In the genomic region with DNA sequence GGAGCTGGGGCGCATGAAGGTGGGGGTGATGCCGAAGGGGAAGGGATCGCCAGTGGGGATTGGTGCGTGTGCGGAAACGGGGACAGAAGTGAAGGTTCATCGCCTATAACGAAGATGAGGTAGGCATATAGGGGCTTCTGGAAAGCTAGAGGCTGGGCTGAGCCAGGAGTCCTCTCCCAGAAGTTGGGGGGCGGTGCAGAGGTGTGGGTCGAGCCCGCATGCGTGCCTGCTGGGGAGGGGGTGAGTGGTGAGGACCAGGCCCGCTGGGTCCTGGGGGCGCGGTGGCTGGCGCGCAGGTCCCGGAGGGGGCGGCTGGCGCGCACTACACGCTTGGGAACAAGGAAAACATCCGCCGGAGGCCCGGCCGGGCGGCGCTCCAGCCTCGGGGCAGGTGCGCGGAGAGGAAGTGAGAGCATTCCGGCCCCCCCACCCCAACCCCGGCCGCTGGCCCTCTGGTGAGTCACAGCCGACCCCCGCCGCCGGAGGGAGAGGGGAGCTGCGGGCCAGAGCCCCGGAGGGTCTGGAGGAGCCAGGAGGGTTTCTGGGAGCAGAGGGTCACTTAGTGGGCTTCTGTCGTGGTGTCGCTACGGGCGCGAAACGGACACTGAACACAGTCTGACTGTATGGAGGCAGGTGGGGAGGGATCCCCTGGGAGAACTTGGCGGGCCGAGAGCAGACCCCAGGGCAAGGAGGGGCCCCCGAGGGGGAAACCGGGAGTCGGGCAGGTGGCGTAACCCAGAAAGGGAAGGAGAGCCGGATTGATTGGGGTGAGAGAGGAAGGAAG, we compare ENCODE assay signal across 8 cellular contexts. TPM values are rescaled to one million over a fixed set of nuclear protein-coding genes. Genes with fewer than 3 reads are reported as not detected.
DNase-seq lines count a peak whose midpoint lies in the region; ATAC-seq and TF ChIP-seq lines count a peak whose summit lies in the region.

No MANE protein-coding gene starts in this region.

- H3K4me3 ChIP-seq in BLaER1 (peak overlapping the region; percentile 69), OCI-LY7 (ENCODE audit: low read depth, low read length, poor library complexity, severe bottlenecking) (peak overlapping the region; percentile 74), heart right ventricle (peak overlapping the region; percentile 44 to 73 (median 60))

- POLR2A ChIA-PET in OCI-LY7 (lab: Charles Lee) = interaction anchor here (0.7 to 2.8 kb wide), 8 partner anchors 9 to 138 kb away, joined by 3 to 12 read pairs (median 4); no protein-coding TSS in a partner anchor

- H3K9me3 Mint-ChIP-seq in activated naive CD8-positive, alpha-beta T cell treated with anti-CD3 and anti-CD28 coated beads for 36 hours = no peaks in the 10 kb centered on the region

- H3K27ac ChIP-seq in BLaER1 = peak overlapping the region; percentile 87
- H3K27ac ChIP-seq in OCI-LY7 (ENCODE audit: low read depth, low read length, poor library complexity, severe bottlenecking) = peak overlapping the region; percentile 94
- H3K27ac ChIP-seq in heart right ventricle = peak overlapping the region; percentile 81 to 95 (median 91)

- peak overlapping the region; percentile 30; the same call in 1 of the 2 replicates for H2AFZ ChIP-seq in OCI-LY7 (ENCODE audit: low read length)

- intact Hi-C loops in OCI-LY7 (cut with micrococcal nuclease; ENCODE audit: unreplicated experiment) (loop anchor here (1.0 to 5.0 kb wide), 4 partner anchors 19 to 140 kb away; a partner anchor contains a TSS), heart right ventricle (cut with DNase I) (loop anchor here in 2 of 10 donors (5.0 to 10.0 kb wide), 2 partner anchors 55 to 112 kb away; a partner anchor contains a TSS), posterior cingulate gyrus (cut with DNase I) (no loop called here)

- H3K9me3 ChIP-seq in BLaER1 = no peaks in the 10 kb centered on the region
- no peaks in the 10 kb centered on the region for H3K9me3 ChIP-seq in OCI-LY7 (ENCODE audit: low read length)
- no peaks in the 10 kb centered on the region for H3K9me3 ChIP-seq in heart right ventricle

- peaks cover 25% of the 10 kb centered on the region for H3K36me3 Mint-ChIP-seq in activated naive CD8-positive, alpha-beta T cell treated with anti-CD3 and anti-CD28 coated beads for 36 hours

- H3K4me2 ChIP-seq in BLaER1 (peak overlapping the region; percentile 92), OCI-LY7 (ENCODE audit: low read length) (peak overlapping the region; percentile 74)

- peak; percentile 55 for TF ChIP-seq CTCF in OCI-LY7 (conservative IDR thresholded peaks at IDR 0.05; ENCODE audit: low read length)
- TF ChIP-seq CTCF in heart right ventricle (IDR thresholded peaks at IDR 0.05) = peak in 4 of 9 donors; percentile 13 to 44 (median 17)

- peaks cover 36% of the 10 kb centered on the region for H3K4me1 Mint-ChIP-seq in activated naive CD8-positive, alpha-beta T cell treated with anti-CD3 and anti-CD28 coated beads for 36 hours

- BruUV-seq in OCI-LY7 (replicated peaks; lab: Mats Ljungman, UMichigan) = no TSS peak

- H3K27me3 ChIP-seq in BLaER1 (no peaks in the 10 kb centered on the region), heart right ventricle (no peaks in the 10 kb centered on the region)

- H3K4me3 Mint-ChIP-seq in activated naive CD8-positive, alpha-beta T cell treated with anti-CD3 and anti-CD28 coated beads for 36 hours = peak overlapping the region; percentile 92

- H3K36me3 ChIP-seq in BLaER1 = peaks cover 27% of the 10 kb centered on the region
- peaks cover 32% of the 10 kb centered on the region for H3K36me3 ChIP-seq in OCI-LY7 (ENCODE audit: insufficient read depth, low read length)
- H3K36me3 ChIP-seq in heart right ventricle = peaks cover 0 to 37% (median 29%) of the 10 kb centered on the region in 9 donors

- H3K4me1 ChIP-seq in BLaER1 (peaks cover 71% of the 10 kb centered on the region), OCI-LY7 (ENCODE audit: insufficient read depth, low read length, poor library complexity, severe bottlenecking) (peaks cover 63% of the 10 kb centered on the region), heart right ventricle (peaks cover 0 to 55% (median 29%) of the 10 kb centered on the region in 9 donors)

- peak; percentile 72 for ATAC-seq in HG03432 (IDR thresholded peaks at IDR 0.05; ENCODE audit: unreplicated experiment)
- ATAC-seq in heart right ventricle = peak; percentile 81 to 91 (median 86)

- H3K79me2 ChIP-seq in OCI-LY7 (ENCODE audit: insufficient read depth, low read depth, low read length) = peaks cover 39% of the 10 kb centered on the region

- WGBS in heart right ventricle, 2 donors = 1% methylated on average over 51 to 53 of the region's 53 CpGs

- H3K27me3 Mint-ChIP-seq in activated naive CD8-positive, alpha-beta T cell treated with anti-CD3 and anti-CD28 coated beads for 36 hours = no peaks in the 10 kb centered on the region

- no peaks in the 10 kb centered on the region for H3K9me2 ChIP-seq in OCI-LY7 (ENCODE audit: insufficient read depth, low read length)

- H4K20me1 ChIP-seq in BLaER1 = no peaks in the 10 kb centered on the region
- no peaks in the 10 kb centered on the region for H4K20me1 ChIP-seq in OCI-LY7 (ENCODE audit: insufficient read depth, low read length)

- CTCF ChIA-PET in OCI-LY7 (lab: Charles Lee; ENCODE audit: unreplicated experiment) = interaction anchor here (0.5 to 1.4 kb wide), 8 partner anchors 9 to 1091 kb away, joined by 3 to 11 read pairs (median 6); no protein-coding TSS in a partner anchor

- TF ChIP-seq POLR2A in GM19099 (IDR thresholded peaks at IDR 0.05; ENCODE audit: extremely low read depth, insufficient read length, low read depth) = peak; percentile 34

- peak overlapping the region; percentile 78 for H3K9ac ChIP-seq in BLaER1

- peak; percentile 91 for DNase-seq in OCI-LY7 (ENCODE audit: low spot score)
- peak; percentile 63 for DNase-seq in activated naive CD8-positive, alpha-beta T cell treated with anti-CD3 and anti-CD28 coated beads for 36 hours
- DNase-seq in heart right ventricle = peak; percentile 76 to 85
- DNase-seq in posterior cingulate gyrus = peak in 9 of 10 donors; percentile 25 to 93 (median 51)
- DNase-seq in middle frontal gyrus (ENCODE audit: extremely low spot score, low spot score) = no peak

- H3K27ac Mint-ChIP-seq in activated naive CD8-positive, alpha-beta T cell treated with anti-CD3 and anti-CD28 coated beads for 36 hours = peak overlapping the region; percentile 96

RNA-seq across cellular contexts. Expression of a gene that starts 2.9 kb away (rescaled TPM):
- total RNA-seq in OCI-LY7 (2014; rRNA removed; shearing (Covaris generic)) = 0.67 and 2.3 TPM in 2 replicates
- total RNA-seq in OCI-LY7 (2022) (4.1 and 4.4 TPM in 2 replicates), heart right ventricle (under 1 TPM in 1 of 10 donors, not detected in 9; 0.60 TPM)
- under 1 TPM in 1 of 2 experiments, not detected in 1; 0.94 TPM for total RNA-seq in activated naive CD8-positive, alpha-beta T cell treated with anti-CD3 and anti-CD28 coated beads for 36 hours
- polyA plus RNA-seq in heart right ventricle = under 1 TPM in 1 of 2 donors, not detected in 1; 0.19 TPM

RNA-seq across cellular contexts. Expression of a gene that starts 7.8 kb away (rescaled TPM):
- total RNA-seq in OCI-LY7 (2014; rRNA removed; shearing (Covaris generic)) = 12.3 and 13.5 TPM in 2 replicates
- total RNA-seq in OCI-LY7 (2022) = 27.1 and 31.3 TPM in 2 replicates
- total RNA-seq in activated naive CD8-positive, alpha-beta T cell treated with anti-CD3 and anti-CD28 coated beads for 36 hours = 10 to 100 TPM; 12.7 to 13.4 TPM
- total RNA-seq in heart right ventricle = 10 to 100 TPM; 31.1 to 39.4 (median 34.0) TPM
- polyA plus RNA-seq in heart right ventricle = 1 to 10 TPM; 8.2 to 9.3 TPM

RNA-seq across cellular contexts. Expression of a gene that starts 7.9 kb away (rescaled TPM):
- 66.0 and 75.4 TPM in 2 replicates for total RNA-seq in OCI-LY7 (2014; rRNA removed; shearing (Covaris generic))
- total RNA-seq in OCI-LY7 (2022) (68.2 and 70.4 TPM in 2 replicates), heart right ventricle (100 to 1,000 TPM in 1 of 10 donors, 10 to 100 TPM in 9; 47.4 to 101 (median 74.7) TPM)
- total RNA-seq in activated naive CD8-positive, alpha-beta T cell treated with anti-CD3 and anti-CD28 coated beads for 36 hours = 10 to 100 TPM; 22.6 to 24.2 TPM
- polyA plus RNA-seq in heart right ventricle = 100 to 1,000 TPM in 1 of 2 donors, 10 to 100 TPM in 1; 81.9 to 102 TPM

RNA-seq across cellular contexts. Expression of a gene that starts 24.5 kb away (rescaled TPM):
- total RNA-seq in OCI-LY7 (2014; rRNA removed; shearing (Covaris generic)) = 16.8 and 18.2 TPM in 2 replicates
- total RNA-seq in OCI-LY7 (2022) = 21.9 and 23.0 TPM in 2 replicates
- total RNA-seq in activated naive CD8-positive, alpha-beta T cell treated with anti-CD3 and anti-CD28 coated beads for 36 hours = 10 to 100 TPM; 23.7 to 24.5 TPM
- 10 to 100 TPM; 16.2 to 29.5 (median 20.2) TPM for total RNA-seq in heart right ventricle
- polyA plus RNA-seq in heart right ventricle = 10 to 100 TPM; 24.4 to 39.1 TPM

RNA-seq across cellular contexts. Expression of a gene that starts 24.9 kb away (rescaled TPM):
- 87.5 and 98.8 TPM in 2 replicates for total RNA-seq in OCI-LY7 (2014; rRNA removed; shearing (Covaris generic))
- 169 and 177 TPM in 2 replicates for total RNA-seq in OCI-LY7 (2022)
- 100 to 1,000 TPM; 158 to 169 TPM for total RNA-seq in activated naive CD8-positive, alpha-beta T cell treated with anti-CD3 and anti-CD28 coated beads for 36 hours
- 100 to 1,000 TPM; 206 to 323 (median 238) TPM for total RNA-seq in heart right ventricle
- polyA plus RNA-seq in heart right ventricle = 100 to 1,000 TPM in 1 of 2 donors, 10 to 100 TPM in 1; 99.6 to 247 TPM
